Comparison of ENCODE assay signal across 8 cellular contexts in the genomic region with DNA sequence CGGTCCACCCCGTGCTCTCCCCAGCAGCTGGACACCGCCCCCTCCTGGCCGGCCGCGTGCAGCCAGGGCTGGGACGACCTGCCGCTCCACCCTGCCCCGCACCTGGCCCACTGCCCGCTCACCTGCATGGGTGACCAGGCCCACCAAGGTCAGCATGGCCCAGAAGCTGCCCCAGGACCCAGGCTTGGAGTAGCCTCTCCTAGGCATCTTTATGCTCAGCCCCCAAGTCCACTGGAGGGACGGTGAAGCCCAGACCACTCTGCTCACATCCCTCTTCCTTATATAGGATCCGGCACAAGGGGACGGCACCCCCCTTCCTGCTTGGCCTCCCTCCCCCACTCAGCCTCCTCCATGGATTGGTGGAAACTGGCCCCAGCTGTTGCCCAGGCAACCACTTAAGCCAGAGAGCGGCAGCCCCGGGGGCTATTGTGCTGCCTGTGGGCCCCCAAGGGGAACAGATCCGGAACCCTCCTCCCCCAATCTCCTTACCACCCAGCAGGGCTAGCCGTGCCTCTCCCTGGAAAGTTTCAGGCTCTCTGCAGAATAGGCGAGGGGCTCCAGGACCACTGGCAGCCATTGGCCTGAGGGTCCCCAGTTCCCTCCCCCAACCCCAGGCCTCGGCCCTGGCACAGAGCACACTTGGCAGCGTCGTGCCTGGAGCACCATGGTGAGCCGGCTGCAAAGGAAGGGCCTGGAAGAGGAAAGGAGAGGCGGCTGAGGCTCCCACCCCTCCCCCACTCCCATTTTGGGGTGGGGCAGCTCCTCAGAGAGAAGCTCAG. TPM values are rescaled to one million over a fixed set of nuclear protein-coding genes. Genes with fewer than 3 reads are reported as not detected.
DNase-seq lines count a peak whose midpoint lies in the region; ATAC-seq, FAIRE-seq and TF ChIP-seq lines count a peak whose summit lies in the region.

A gene with protein sequence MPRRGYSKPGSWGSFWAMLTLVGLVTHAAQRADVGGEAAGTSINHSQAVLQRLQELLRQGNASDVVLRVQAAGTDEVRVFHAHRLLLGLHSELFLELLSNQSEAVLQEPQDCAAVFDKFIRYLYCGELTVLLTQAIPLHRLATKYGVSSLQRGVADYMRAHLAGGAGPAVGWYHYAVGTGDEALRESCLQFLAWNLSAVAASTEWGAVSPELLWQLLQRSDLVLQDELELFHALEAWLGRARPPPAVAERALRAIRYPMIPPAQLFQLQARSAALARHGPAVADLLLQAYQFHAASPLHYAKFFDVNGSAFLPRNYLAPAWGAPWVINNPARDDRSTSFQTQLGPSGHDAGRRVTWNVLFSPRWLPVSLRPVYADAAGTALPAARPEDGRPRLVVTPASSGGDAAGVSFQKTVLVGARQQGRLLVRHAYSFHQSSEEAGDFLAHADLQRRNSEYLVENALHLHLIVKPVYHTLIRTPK (minus strand): TSS at position 256 of the 779 bp plus-strand sequence. CDS start 49 bp downstream, at position 207.

- TF ChIP-seq POLR2A in HepG2 (IDR thresholded peaks at IDR 0.05; ENCODE audit: insufficient read depth in 1 of 2, low read depth in 2 of 2, low read length in 2 of 2) = no peak

- no peaks in the 10 kb centered on the region for H4K20me1 ChIP-seq in HepG2 (ENCODE audit: insufficient read depth, low read length)

- H3K9ac ChIP-seq in SK-N-MC (ENCODE audit: insufficient read length) (peak within 1 kb of the TSS; percentile 54), HepG2 (ENCODE audit: insufficient read depth, low read depth, low read length) (no peak within 1 kb of the TSS)

- intact Hi-C loops in HepG2 (cut with micrococcal nuclease; ENCODE audit: unreplicated experiment) = loop anchor here (1.0 kb wide), 1 partner anchor 61 kb away; no protein-coding TSS in a partner anchor

- TF ChIP-seq CTCF in HFF-Myc (IDR thresholded peaks at IDR 0.05; ENCODE audit: low read depth, low read length, missing control alignments) (peak; percentile 72), HepG2 (CRISPR knock-in tag; IDR thresholded peaks at IDR 0.05) (peak; percentile 93), thoracic aorta (IDR thresholded peaks at IDR 0.05) (peak; percentile 34)

- peak within 1 kb of the TSS; percentile 82 for H3K27ac ChIP-seq in SK-N-MC
- no peak within 1 kb of the TSS for H3K27ac ChIP-seq in HepG2 (ENCODE audit: extremely low read length, insufficient read depth, low read length)
- H3K27ac ChIP-seq in thoracic aorta = no peak within 1 kb of the TSS

- CTCF ChIA-PET in HepG2 (lab: Yijun Ruan, JAX; ENCODE audit: low intra/inter-chr PET ratio, low total read pairs) = interaction anchor here (2.0 kb wide), 1 partner anchor 61 kb away, joined by 10 read pairs; no protein-coding TSS in a partner anchor

- FAIRE-seq in HepG2 (lab: Jason Lieb, UNC) = no peak

- no peak within 1 kb of the TSS for H2AFZ ChIP-seq in HepG2 (ENCODE audit: low read length)

- H3K36me3 ChIP-seq in SK-N-MC (ENCODE audit: insufficient read depth, low read length) = no peaks in the 10 kb centered on the region
- H3K36me3 ChIP-seq in HepG2 (replicated peaks in 1 of 2; ENCODE audit: control insufficient read depth in 1 of 2, insufficient read depth in 2 of 2, low read length in 2 of 2) = no peaks in the 10 kb centered on the region
- no peaks in the 10 kb centered on the region for H3K36me3 ChIP-seq in thoracic aorta

- peak; percentile 92 for ATAC-seq in HepG2
- ATAC-seq in thoracic aorta (ENCODE audit: insufficient number of reproducible peaks, low FRiP score, low read depth) = no peak
- no peak for ATAC-seq in GM18907 (IDR thresholded peaks at IDR 0.05; ENCODE audit: unreplicated experiment)

- POLR2A ChIA-PET in HepG2 (lab: Yijun Ruan, JAX) = no interaction called here

- H3K79me2 ChIP-seq in HepG2 (ENCODE audit: insufficient read depth, low read length) = no peaks in the 10 kb centered on the region

- H3K4me3 ChIP-seq in HFF-Myc (replicated peaks; ENCODE audit: low read depth, low read length) = no peak within 1 kb of the TSS
- peak within 1 kb of the TSS; percentile 78 for H3K4me3 ChIP-seq in SK-N-MC
- H3K4me3 ChIP-seq in HepG2 (replicated peaks in 1 of 3; ENCODE audit: insufficient read depth in 1 of 3, low read depth in 2 of 3, low read length in 3 of 3) = no peak within 1 kb of the TSS
- H3K4me3 ChIP-seq in thoracic aorta = no peak within 1 kb of the TSS

- WGBS in HepG2 (ENCODE audit: low lambda C conversion rate) = 5% methylated on average over 11 of the region's 23 CpGs

- TF ChIP-seq EP300 in HepG2 (IDR thresholded peaks at IDR 0.05; ENCODE audit: low read depth in 2 of 2, low read length in 2 of 2) (no peak), HepG2 (CRISPR knock-in tag; IDR thresholded peaks at IDR 0.05; ENCODE audit: borderline replicate concordance) (no peak)

- peak; percentile 64 for TF ChIP-seq RAD21 in HepG2 (CRISPR knock-in tag; IDR thresholded peaks at IDR 0.05)

- no peaks in the 10 kb centered on the region for H3K4me1 ChIP-seq in HepG2 (ENCODE audit: insufficient read depth, low read length)
- H3K4me1 ChIP-seq in thoracic aorta (ENCODE audit: control insufficient read depth in 1 of 2, low read depth in 2 of 2) = no peaks in the 10 kb centered on the region

- H3K4me2 ChIP-seq in HepG2 (ENCODE audit: low read depth, low read length) = no peak within 1 kb of the TSS

- H3K9me3 ChIP-seq in SK-N-MC (ENCODE audit: low read depth, low read length) (no peaks in the 10 kb centered on the region), HepG2 (ENCODE audit: low read length) (no peaks in the 10 kb centered on the region), thoracic aorta (no peaks in the 10 kb centered on the region)

- BruUV-seq in HepG2 (replicated peaks; lab: Mats Ljungman, UMichigan) = no TSS peak

- in situ Hi-C loops in HepG2 (cut with HindIII; ENCODE audit: extremely low pct_ligation_motif_present, low pct_unique_long_range_greater_than_20kb) = no loop called here

- H3K27me3 ChIP-seq in HepG2 (ENCODE audit: control insufficient read depth in 1 of 2, insufficient read depth in 2 of 2, low read length in 2 of 2) (peaks cover 4 to 68% of the 10 kb centered on the region in 2 experiments; a peak in 4 of 5 replicates), thoracic aorta (replicated peaks; ENCODE audit: insufficient read depth) (peaks cover 13% of the 10 kb centered on the region)

- DNase-seq in AG20443 (ENCODE audit: low spot score) (peak; percentile 64), HFF-Myc (ENCODE audit: extremely low read depth, low read depth) (no peak), SK-N-MC (ENCODE audit: low read depth, low spot score) (peak; percentile 47), cerebellum (ENCODE audit: low spot score) (peak; percentile 19), HepG2 (ENCODE audit: low spot score) (peak; percentile 30), thoracic aorta (ENCODE audit: low spot score) (no peak)
- no peak for DNase-seq in stimulated activated naive CD4-positive, alpha-beta T cell (lab: John Stamatoyannopoulos, UW)

TF ChIP-seq in HepG2, 621 proteins besides CTCF, POLR2A, EP300 and RAD21 (continues in another document):
- TF ChIP-seq ZNF660 (CRISPR knock-in tag; IDR thresholded peaks at IDR 0.05; ENCODE audit: borderline replicate concordance, low read depth) = no peak

RNA-seq across cellular contexts. Expression of the gene that starts here (rescaled TPM):
- total RNA-seq in cerebellum = 16.1 TPM
- not detected in 2 replicates for total RNA-seq in HepG2 (2016; rRNA removed; fragmentation: Illumina TruSeq; extraction: Trizol)
- not detected in 2 replicates for total RNA-seq in HepG2 (2016; cell fraction: cytosol; rRNA removed; fragmentation: Illumina TruSeq; extraction: Trizol; ENCODE audit: low read depth)
- total RNA-seq in HepG2 (2016; cell fraction: insoluble cytoplasmic fraction; rRNA removed; fragmentation: Illumina TruSeq; extraction: Trizol) = not detected in 2 replicates
- not detected in 2 replicates for total RNA-seq in HepG2 (2016; cell fraction: membrane; rRNA removed; fragmentation: Illumina TruSeq; extraction: Trizol)
- not detected in 2 replicates for total RNA-seq in HepG2 (2016; cell fraction: nucleus; rRNA removed; fragmentation: Illumina TruSeq; extraction: Trizol)
- not detected in 2 replicates for polyA plus RNA-seq in HepG2 (2011; rRNA removed)
- not detected in 2 replicates for polyA plus RNA-seq in HepG2 (2011; cell fraction: cytosol; rRNA removed)
- 0.09 TPM in 1 of 2 replicates, not detected in the other for polyA plus RNA-seq in HepG2 (2011; cell fraction: nucleus; rRNA removed)
- polyA plus RNA-seq in HepG2 (2012) = not detected in 2 replicates
- not detected in 2 replicates for polyA plus RNA-seq in HepG2 (2016; cell fraction: cytosol; fragmentation: Illumina TruSeq; extraction: Trizol; ENCODE audit: low read depth)
- not detected in 2 replicates for polyA plus RNA-seq in HepG2 (2016; cell fraction: insoluble cytoplasmic fraction; fragmentation: Illumina TruSeq; extraction: Trizol; ENCODE audit: low read depth)
- not detected in 2 replicates for polyA plus RNA-seq in HepG2 (2016; cell fraction: membrane; fragmentation: Illumina TruSeq; extraction: Trizol; ENCODE audit: low read depth)
- polyA plus RNA-seq in HepG2 (2016; cell fraction: nucleus; fragmentation: Illumina TruSeq; extraction: Trizol; ENCODE audit: insufficient read depth, low read depth) = not detected in 2 replicates
- polyA minus RNA-seq in HepG2 (2011; rRNA and poly(A)+ RNA removed; ENCODE audit: low replicate concordance) = not detected in 2 replicates
- polyA minus RNA-seq in HepG2 (2011; cell fraction: cytosol; rRNA and poly(A)+ RNA removed) = not detected in 2 replicates
- not detected in 2 replicates for polyA minus RNA-seq in HepG2 (2011; cell fraction: nucleus; rRNA and poly(A)+ RNA removed)
- total RNA-seq in thoracic aorta = not detected

Comparison
In these comparisons a context has a peak if more than half of its experiments do, and no peak if none do; other contexts are left out.
1. RNA of the gene that starts here (total RNA-seq): 16.1 TPM in cerebellum (single experiment); not detected in HepG2 and not detected in thoracic aorta; every median in the first group is over 10 times any median in the second.
2. Peak in DNase-seq and ATAC-seq in HepG2; RNA of the gene not detected or under 1 TPM.
3. DNase-seq: peak in AG20443 (single experiment), SK-N-MC (single experiment) and cerebellum (single experiment); none in HFF-Myc (single experiment), thoracic aorta (single experiment) and stimulated activated naive CD4-positive, alpha-beta T cell (0 of 6).
4. CTCF ChIP-seq: peak in every context shown above with its lines; median percentile 93 in HepG2; 72 in HFF-Myc; 34 in thoracic aorta.